1 cellular context compared by ENCODE assay signal in the genomic region with DNA sequence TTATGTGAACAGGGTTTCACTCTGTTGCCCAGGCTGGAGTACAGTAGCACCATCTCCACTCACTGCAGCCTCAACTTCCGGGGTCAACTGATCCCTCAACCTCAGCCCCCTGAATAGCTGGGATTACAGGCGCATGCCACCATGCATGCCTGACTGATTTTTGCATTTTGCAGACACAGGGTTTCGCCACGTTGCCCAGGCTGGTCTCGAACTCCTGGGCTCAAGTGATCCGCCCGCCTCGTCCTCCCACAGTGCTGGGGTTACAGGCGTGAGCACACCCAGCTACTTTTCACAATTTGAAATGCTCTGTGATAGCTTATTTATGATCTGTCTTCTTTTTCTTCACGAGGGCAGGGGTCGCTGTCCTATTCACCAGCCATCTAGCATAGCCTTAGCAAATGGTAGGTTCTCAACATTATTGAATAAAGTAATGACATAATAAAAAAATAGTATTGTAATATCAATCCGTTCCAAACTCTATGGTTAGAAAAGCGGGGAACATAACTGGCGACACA.
TF ChIP-seq lines count a peak whose summit lies in the region.

No MANE protein-coding gene starts in this region.

TF ChIP-seq in HepG2, 621 proteins besides CTCF, POLR2A, EP300 and RAD21:
- TF ChIP-seq HNRNPK (IDR thresholded peaks at IDR 0.05; ENCODE audit: low read depth, low read length, poor library complexity, severe bottlenecking) (no peak), ZNF746 (CRISPR knock-in tag; IDR thresholded peaks at IDR 0.05) (0 out of 2 replicates have a peak, but pooled peaks have one; percentile 9), HES4 (CRISPR knock-in tag; IDR thresholded peaks at IDR 0.05; ENCODE audit: borderline replicate concordance) (peak; percentile 6; the same call in 1 of the 2 replicates), MAFK (conservative IDR thresholded peaks at IDR 0.05 in 1 of 2, IDR thresholded peaks at IDR 0.05 in 1 of 2; ENCODE audit: low read length in 2 of 2) (no peak), USF2 (IDR thresholded peaks at IDR 0.05; ENCODE audit: low read depth, low read length) (no peak), USF2 (CRISPR knock-in tag; IDR thresholded peaks at IDR 0.05; ENCODE audit: borderline replicate concordance) (0 out of 2 replicates have a peak, but pooled peaks have one; percentile 36)
